Comparison of ENCODE assay signal across 8 cellular contexts in genomic region chr22:17120711-17121234, GRCh38. TPM values are rescaled to one million over a fixed set of nuclear protein-coding genes. Genes with fewer than 3 reads are reported as not detected.
DNase-seq lines count a peak whose midpoint lies in the region; TF ChIP-seq lines count a peak whose summit lies in the region.

No MANE protein-coding gene starts in this region.

- WGBS in hepatocyte (ENCODE audit: low lambda C conversion rate, missing lambda C conversion rate), result 0% methylated on average over 1 of the region's 70 CpGs

- H3K36me3 Mint-ChIP-seq in MCF 10A (ENCODE audit: insufficient read depth, unreplicated experiment) (no peaks in the 10 kb centered on the region), HFFc6 (ENCODE audit: low read depth) (no peaks in the 10 kb centered on the region)
- H3K36me3 Mint-ChIP-seq in activated CD4-positive, alpha-beta T cell treated with anti-CD3 and anti-CD28 coated beads, Interleukin-2, amount 10 ng/mL, durations not matched to agents 24 days and 14 days (ENCODE audit: low read depth), result no peaks in the 10 kb centered on the region
- no peaks in the 10 kb centered on the region for H3K36me3 Mint-ChIP-seq in T-helper 2 cell treated with Interferon-gamma antibody and Interleukin-4, amounts not matched to agents 5 μg/mL and 100 μg/mL, for 36 hours (ENCODE audit: low read depth)

- TF ChIP-seq POLR2A in breast epithelium (IDR thresholded peaks at IDR 0.05), result no peak

- H3K79me2 ChIP-seq in hepatocyte, result no peaks in the 10 kb centered on the region

- CTCF ChIA-PET in MCF 10A (lab: Yijun Ruan, JAX), result no interaction called here

- H3K4me1 Mint-ChIP-seq in MCF 10A (ENCODE audit: insufficient read depth, unreplicated experiment), result no peaks in the 10 kb centered on the region
- peaks cover 39% of the 10 kb centered on the region for H3K4me1 Mint-ChIP-seq in activated CD4-positive, alpha-beta T cell treated with anti-CD3 and anti-CD28 coated beads, Interleukin-2, amount 10 ng/mL, durations not matched to agents 24 days and 14 days
- peaks cover 36% of the 10 kb centered on the region for H3K4me1 Mint-ChIP-seq in T-helper 2 cell treated with Interferon-gamma antibody and Interleukin-4, amounts not matched to agents 5 μg/mL and 100 μg/mL, for 36 hours (ENCODE audit: low read depth)
- H3K4me1 Mint-ChIP-seq in HFFc6 (ENCODE audit: low read depth), result no peaks in the 10 kb centered on the region

- no peaks in the 10 kb centered on the region for H3K36me3 ChIP-seq in breast epithelium
- no peaks in the 10 kb centered on the region for H3K36me3 ChIP-seq in hepatocyte (replicated peaks; ENCODE audit: insufficient read depth, low read depth)

- H3K27me3 Mint-ChIP-seq in MCF 10A (ENCODE audit: insufficient read depth, unreplicated experiment) (peaks cover 25% of the 10 kb centered on the region), HFFc6 (ENCODE audit: insufficient read depth) (peaks cover 20% of the 10 kb centered on the region)
- peaks cover 27% of the 10 kb centered on the region for H3K27me3 Mint-ChIP-seq in activated CD4-positive, alpha-beta T cell treated with anti-CD3 and anti-CD28 coated beads, Interleukin-2, amount 10 ng/mL, durations not matched to agents 24 days and 14 days
- peaks cover 37% of the 10 kb centered on the region for H3K27me3 Mint-ChIP-seq in T-helper 2 cell treated with Interferon-gamma antibody and Interleukin-4, amounts not matched to agents 5 μg/mL and 100 μg/mL, for 36 hours (ENCODE audit: low read depth)

- POLR2A ChIA-PET in MCF 10A (lab: Yijun Ruan, JAX), result no interaction called here

- intact Hi-C loops in breast epithelium (cut with DNase I; ENCODE audit: low total_unique reads), result no loop called here
- intact Hi-C loops in MCF 10A (cut with micrococcal nuclease), result no loop called here
- intact Hi-C loops in activated CD4-positive, alpha-beta T cell treated with anti-CD3 and anti-CD28 coated beads, Interleukin-2, amount 10 ng/mL, durations not matched to agents 24 days and 14 days (cut with micrococcal nuclease), result no loop called here

- H2AFZ ChIP-seq in hepatocyte, result peak overlapping the region; percentile 46

- H3K9me3 Mint-ChIP-seq in MCF 10A (ENCODE audit: unreplicated experiment) (no peaks in the 10 kb centered on the region), HFFc6 (no peaks in the 10 kb centered on the region)
- H3K9me3 Mint-ChIP-seq in activated CD4-positive, alpha-beta T cell treated with anti-CD3 and anti-CD28 coated beads, Interleukin-2, amount 10 ng/mL, durations not matched to agents 24 days and 14 days, result no peaks in the 10 kb centered on the region
- H3K9me3 Mint-ChIP-seq in T-helper 2 cell treated with Interferon-gamma antibody and Interleukin-4, amounts not matched to agents 5 μg/mL and 100 μg/mL, for 36 hours, result no peaks in the 10 kb centered on the region

- no peaks in the 10 kb centered on the region for H3K9me3 ChIP-seq in breast epithelium
- no peaks in the 10 kb centered on the region for H3K9me3 ChIP-seq in hepatocyte (ENCODE audit: low read depth)

- peak overlapping the region; percentile 98 for H3K4me2 ChIP-seq in hepatocyte

- H3K27ac ChIP-seq in breast epithelium, result peak overlapping the region in 1 of 2 donors; percentile 13
- no peak overlapping the region for H3K27ac ChIP-seq in hepatocyte

- no peak for DNase-seq in breast epithelium (ENCODE audit: low spot score in 2 of 2)
- no peak for DNase-seq in MCF 10A (ENCODE audit: unreplicated experiment)
- peak; percentile 74 for DNase-seq in activated CD4-positive, alpha-beta T cell treated with anti-CD3 and anti-CD28 coated beads, Interleukin-2, amount 10 ng/mL, durations not matched to agents 24 days and 14 days
- peak; percentile 35 for DNase-seq in hepatocyte (ENCODE audit: low spot score)
- peak; percentile 41 for DNase-seq in stimulated activated CD4-positive, alpha-beta T cell treated with anti-CD3 and anti-CD28 coated beads, Interleukin-4, amount 100 ng/mL, for 1 hour
- DNase-seq in T-helper 2 cell treated with Interferon-gamma antibody and Interleukin-4, amounts not matched to agents 5 μg/mL and 100 μg/mL, for 36 hours (ENCODE audit: low spot score), result no peak
- DNase-seq in stimulated activated naive CD4-positive, alpha-beta T cell treated with Interleukin-2 at 50 U/mL for 16 hours (lab: John Stamatoyannopoulos, UW), result no peak
- no peak for DNase-seq in HFFc6

- H3K27ac Mint-ChIP-seq in MCF 10A (ENCODE audit: low read depth, unreplicated experiment), result no peak overlapping the region
- no peak overlapping the region for H3K27ac Mint-ChIP-seq in activated CD4-positive, alpha-beta T cell treated with anti-CD3 and anti-CD28 coated beads, Interleukin-2, amount 10 ng/mL, durations not matched to agents 24 days and 14 days
- no peak overlapping the region for H3K27ac Mint-ChIP-seq in T-helper 2 cell treated with Interferon-gamma antibody and Interleukin-4, amounts not matched to agents 5 μg/mL and 100 μg/mL, for 36 hours
- H3K27ac Mint-ChIP-seq in HFFc6, result no peak overlapping the region

- peaks cover 0 to 5% of the 10 kb centered on the region in 2 donors for H3K4me1 ChIP-seq in breast epithelium
- no peaks in the 10 kb centered on the region for H3K4me1 ChIP-seq in hepatocyte (ENCODE audit: insufficient read depth)

- H3K4me3 ChIP-seq in breast epithelium (peak overlapping the region; percentile 48 to 79 (median 64)), hepatocyte (peak overlapping the region; percentile 61)

- no TSS peak for BruUV-seq in MCF 10A (replicated peaks; lab: Mats Ljungman, UMichigan)

- no peaks in the 10 kb centered on the region for H4K20me1 ChIP-seq in hepatocyte (ENCODE audit: insufficient read depth, poor library complexity, severe bottlenecking)

- H3K9me2 ChIP-seq in hepatocyte (replicated peaks; ENCODE audit: insufficient read depth), result no peaks in the 10 kb centered on the region

- H3K4me3 Mint-ChIP-seq in MCF 10A (ENCODE audit: unreplicated experiment) (no peak overlapping the region), HFFc6 (no peak overlapping the region)
- H3K4me3 Mint-ChIP-seq in activated CD4-positive, alpha-beta T cell treated with anti-CD3 and anti-CD28 coated beads, Interleukin-2, amount 10 ng/mL, durations not matched to agents 24 days and 14 days, result no peak overlapping the region
- no peak overlapping the region for H3K4me3 Mint-ChIP-seq in T-helper 2 cell treated with Interferon-gamma antibody and Interleukin-4, amounts not matched to agents 5 μg/mL and 100 μg/mL, for 36 hours

- peaks cover 3 to 16% of the 10 kb centered on the region in 2 donors for H3K27me3 ChIP-seq in breast epithelium
- H3K27me3 ChIP-seq in hepatocyte, result peaks cover 30% of the 10 kb centered on the region

- no peak for TF ChIP-seq CTCF in breast epithelium (IDR thresholded peaks at IDR 0.05)
- no peak for TF ChIP-seq CTCF in MCF 10A (IDR thresholded peaks at IDR 0.05; ENCODE audit: unreplicated experiment)
- no peak for TF ChIP-seq CTCF in hepatocyte (IDR thresholded peaks at IDR 0.05; ENCODE audit: poor library complexity)
- no peak for TF ChIP-seq CTCF in HFFc6 (IDR thresholded peaks at IDR 0.05)

RNA-seq across cellular contexts. Expression of gene TMEM121B, which starts 0.4 kb away (rescaled TPM):
- total RNA-seq in breast epithelium (under 1 TPM in 2 of 3 donors, not detected in 1; 0.44 to 0.48 TPM), MCF 10A (2022) (0.07 TPM in 1 of 2 replicates, not detected in the other), hepatocyte (0.50 and 0.76 TPM in 2 replicates)
- total RNA-seq in activated CD4-positive, alpha-beta T cell treated with anti-CD3 and anti-CD28 coated beads, Interleukin-2, amount 10 ng/mL, durations not matched to agents 24 days and 14 days, result 0.16 and 0.17 TPM in 2 replicates
- 0.30 TPM in 1 of 2 replicates, not detected in the other for polyA plus RNA-seq in hepatocyte
- total RNA-seq in HFFc6 (2021; fragmentation: NEBNext Ultra II Directional; extraction: Animal tissue kit (Norgen Biotek cat#: 25700)), result under 1 TPM; 0.05 to 0.11 (median 0.07) TPM

RNA-seq across cellular contexts. Expression of gene IL17RA, which starts 36.0 kb away (rescaled TPM):
- total RNA-seq in breast epithelium (10 to 100 TPM; 13.8 to 25.3 (median 17.7) TPM), MCF 10A (2022) (11.5 and 11.9 TPM in 2 replicates), hepatocyte (6.6 and 8.4 TPM in 2 replicates)
- total RNA-seq in activated CD4-positive, alpha-beta T cell treated with anti-CD3 and anti-CD28 coated beads, Interleukin-2, amount 10 ng/mL, durations not matched to agents 24 days and 14 days, result 18.4 and 19.8 TPM in 2 replicates
- polyA plus RNA-seq in hepatocyte, result 13.1 and 14.6 TPM in 2 replicates
- 10 to 100 TPM; 10.5 to 14.4 (median 13.7) TPM for total RNA-seq in HFFc6 (2021; fragmentation: NEBNext Ultra II Directional; extraction: Animal tissue kit (Norgen Biotek cat#: 25700))

RNA-seq across cellular contexts. Expression of gene HDHD5, which starts 38.3 kb away (rescaled TPM):
- 10 to 100 TPM; 42.0 to 54.4 (median 53.8) TPM for total RNA-seq in breast epithelium
- 38.7 and 51.8 TPM in 2 replicates for total RNA-seq in MCF 10A (2022)
- 47.4 and 49.5 TPM in 2 replicates for total RNA-seq in activated CD4-positive, alpha-beta T cell treated with anti-CD3 and anti-CD28 coated beads, Interleukin-2, amount 10 ng/mL, durations not matched to agents 24 days and 14 days
- total RNA-seq in hepatocyte, result 25.9 and 32.9 TPM in 2 replicates
- polyA plus RNA-seq in hepatocyte, result 46.4 and 53.2 TPM in 2 replicates
- 10 to 100 TPM; 15.3 to 23.5 (median 16.8) TPM for total RNA-seq in HFFc6 (2021; fragmentation: NEBNext Ultra II Directional; extraction: Animal tissue kit (Norgen Biotek cat#: 25700))

Comparison
In these comparisons a context has a peak if more than half of its experiments do, and no peak if none do; other contexts are left out.
1. DNase-seq: peak in activated CD4-positive, alpha-beta T cell treated with anti-CD3 and anti-CD28 coated beads, Interleukin-2, amount 10 ng/mL, durations not matched to agents 24 days and 14 days (single experiment), hepatocyte (single experiment) and stimulated activated CD4-positive, alpha-beta T cell treated with anti-CD3 and anti-CD28 coated beads, Interleukin-4, amount 100 ng/mL, for 1 hour (single experiment); none in breast epithelium (0 of 2), MCF 10A (single experiment), T-helper 2 cell treated with Interferon-gamma antibody and Interleukin-4, amounts not matched to agents 5 μg/mL and 100 μg/mL, for 36 hours (single experiment), stimulated activated naive CD4-positive, alpha-beta T cell treated with Interleukin-2 at 50 U/mL for 16 hours (single experiment) and HFFc6 (single experiment).